Comparison of ENCODE assay signal across 18 cellular contexts in genomic region chr2:36329251-36329650, GRCh38. TPM values are rescaled to one million over a fixed set of nuclear protein-coding genes. Genes with fewer than 3 reads are reported as not detected.
DNase-seq lines count a peak whose midpoint lies in the region; ATAC-seq and TF ChIP-seq lines count a peak whose summit lies in the region.
"Had no signal": no experiment of that assay in that cellular context is flagged by ENCODE, and none has a peak within 500 bp of the region (broad histone marks: within the 10 kb centered on the region; RNA-seq: fewer than 3 reads in every experiment).

No MANE protein-coding gene starts in this region.

- H3K27me3 ChIP-seq in AG04450 (ENCODE audit: control insufficient read depth, insufficient read depth, low read length) (no peaks in the 10 kb centered on the region), brain microvascular endothelial cell (replicated peaks) (no peaks in the 10 kb centered on the region), MG63 (no peaks in the 10 kb centered on the region)
- H3K27me3 ChIP-seq: Peyer's patch had no signal

- DNase-seq in AG04450 (ENCODE audit: low read depth, low spot score) (no peak), HCEC 1CT (peak; percentile 28), brain microvascular endothelial cell (no peak), kidney tubule cell (ENCODE audit: low spot score) (peak; percentile 24), MG63 (no peak), cerebellum (ENCODE audit: low spot score) (no peak), NK-92 (lab: John Stamatoyannopoulos, UW; ENCODE audit: unreplicated experiment) (no peak)
- DNase-seq: activated B cell treated with CpG ODN at 0.5 μM for 24 hours; activated CD8-positive, alpha-beta T cell treated with anti-CD3 and anti-CD28 coated beads for 36 hours; activated naive CD4-positive, alpha-beta T cell treated with anti-CD3 and anti-CD28 coated beads, Interleukin-2, amount 50 U/mL, for 16 hours; activated T-cell treated with anti-CD3 and anti-CD28 coated beads, Interleukin-2, amount 50 U/mL, for 24 hours; CD8-positive, alpha-beta memory T cell; cortex of kidney; NCI-H82; Peyer's patch had no signal

- POLR2A ChIA-PET in AG04450 (lab: Yijun Ruan, JAX): no interaction called here

- H3K9me3 ChIP-seq in AG04450 (ENCODE audit: control insufficient read depth, insufficient read depth, low read length) (no peaks in the 10 kb centered on the region), MG63 (no peaks in the 10 kb centered on the region)
- H3K9me3 ChIP-seq: neutrophil, Peyer's patch had no signal

- H3K36me3 ChIP-seq in brain microvascular endothelial cell (replicated peaks) (no peaks in the 10 kb centered on the region), MG63 (no peaks in the 10 kb centered on the region)
- H3K36me3 ChIP-seq: neutrophil, Peyer's patch had no signal

- no peak for ATAC-seq in HG03196 (IDR thresholded peaks at IDR 0.05; ENCODE audit: unreplicated experiment)
- ATAC-seq: activated CD8-positive, alpha-beta T cell treated with anti-CD3 and anti-CD28 coated beads for 36 hours; left lobe of liver had no signal

- H3K4me3 ChIP-seq in AG04450 (ENCODE audit: low read depth, low read length) (no peak overlapping the region), brain microvascular endothelial cell (ENCODE audit: low read depth, low read length) (no peak overlapping the region), MG63 (no peak overlapping the region)
- H3K4me3 ChIP-seq: Peyer's patch had no signal

- H3K27ac ChIP-seq in AG04450 (ENCODE audit: low read depth, low read length): peak overlapping the region; percentile 42
- H3K27ac ChIP-seq in brain microvascular endothelial cell: peak overlapping the region; percentile 41
- H3K27ac ChIP-seq: neutrophil, Peyer's patch had no signal

- CTCF ChIA-PET in AG04450 (lab: Charles Lee): interaction anchor here (0.6 to 1.4 kb wide), 4 partner anchors 8 to 456 kb away, joined by 3 read pairs; no protein-coding TSS in a partner anchor

- TF ChIP-seq CTCF in AG04450 (IDR thresholded peaks at IDR 0.05; ENCODE audit: low read depth, low read length) (no peak), brain microvascular endothelial cell (IDR thresholded peaks at IDR 0.05; ENCODE audit: low read depth, low read length, missing control alignments) (no peak)

- in situ Hi-C loops in brain microvascular endothelial cell (cut with HindIII; ENCODE audit: low pct_ligation_motif_present, low sequenced_read_pairs): no loop called here

RNA-seq across cellular contexts. Expression of gene CRIM1, which starts 26.3 kb away (rescaled TPM):
- 142 and 168 TPM in 2 replicates for polyA plus RNA-seq in AG04450 (2011; rRNA removed)
- 532 and 827 TPM in 2 replicates for polyA minus RNA-seq in AG04450 (2011; rRNA and poly(A)+ RNA removed)
- total RNA-seq in MG63 (2014; rRNA removed; shearing (Covaris generic); ENCODE audit: low replicate concordance): 61.0 and 102 TPM in 2 replicates
- total RNA-seq in cerebellum: 47.9 TPM

Comparison
In these comparisons a context has a peak if more than half of its experiments do, and no peak if none do; other contexts are left out.
1. DNase-seq: peak in HCEC 1CT (single experiment) and kidney tubule cell (single experiment); none in AG04450 (single experiment), brain microvascular endothelial cell (single experiment), MG63 (single experiment), cerebellum (single experiment) and NK-92 (single experiment).